ENCODE assay signal across 11 cellular contexts in genomic region chr17:19470529-19471261, GRCh38. TPM values are rescaled to one million over a fixed set of nuclear protein-coding genes. Genes with fewer than 3 reads are reported as not detected.
A peak's percentile ranks its signal among the peaks of the same experiment; 100 is the strongest.
DNase-seq lines count a peak whose midpoint lies in the region; ATAC-seq and TF ChIP-seq lines count a peak whose summit lies in the region.
"Had no signal": no experiment of that assay in that cellular context is flagged by ENCODE, and none has a peak within 500 bp of the region (broad histone marks: within the 10 kb centered on the region; RNA-seq: fewer than 3 reads in every experiment).

No MANE protein-coding gene starts in this region.

- WGBS in lung, 2 donors: 53 to 75% methylated on average over 29 of the region's 29 CpGs
- 53 to 59% methylated on average over 29 of the region's 29 CpGs for WGBS in upper lobe of left lung, 2 donors

- no peak for TF ChIP-seq EP300 in upper lobe of left lung (IDR thresholded peaks at IDR 0.05)

- no peak for TF ChIP-seq POLR2A in upper lobe of left lung (IDR thresholded peaks at IDR 0.05)

- H3K27me3 ChIP-seq in colonic mucosa (no peaks in the 10 kb centered on the region), lung (ENCODE audit: control insufficient read depth, insufficient read depth) (no peaks in the 10 kb centered on the region), upper lobe of left lung (no peaks in the 10 kb centered on the region)

- ATAC-seq in lung (ENCODE audit: insufficient read depth, low FRiP score) (no peak), upper lobe of left lung (ENCODE audit: low FRiP score in 2 of 2) (peak; percentile 71 to 95), HG02970 (IDR thresholded peaks at IDR 0.05; ENCODE audit: low FRiP score, unreplicated experiment) (no peak)

- DNase-seq in NCI-H2107 treated with DMSO at 0.1 percent for 48 hours (lab: John Stamatoyannopoulos, UW; ENCODE audit: unreplicated experiment) (peak; percentile 37), NCI-H2107 (lab: John Stamatoyannopoulos, UW) (no peak), colonic mucosa (peak; percentile 66), lung (ENCODE audit: low spot score) (peak; percentile 38), upper lobe of left lung (peak in 1 of 2 donors; percentile 76), T-helper 9 cell (no peak)
- DNase-seq in activated CD8-positive, alpha-beta memory T cell treated with anti-CD3 and anti-CD28 coated beads for 24 hours: no peak
- DNase-seq: foreskin melanocyte; stimulated activated CD4-positive, alpha-beta T cell treated with anti-CD3 and anti-CD28 coated beads, Interleukin-2, amount 100 ng/mL, for 48 hours had no signal

- H3K4me1 ChIP-seq in colonic mucosa: no peaks in the 10 kb centered on the region
- H3K4me1 ChIP-seq in lung (ENCODE audit: control insufficient read depth in 2 of 2, insufficient read depth in 2 of 2, low read length in 2 of 2): no peaks in the 10 kb centered on the region
- no peaks in the 10 kb centered on the region for H3K4me1 ChIP-seq in upper lobe of left lung

- intact Hi-C loops in colonic mucosa (cut with DNase I): no loop called here

- H3K4me3 ChIP-seq in colonic mucosa: no peak overlapping the region
- no peak overlapping the region for H3K4me3 ChIP-seq in lung
- peak overlapping the region in 2 of 4 donors; percentile 3 to 4 for H3K4me3 ChIP-seq in upper lobe of left lung

- no peak overlapping the region for H3K9ac ChIP-seq in colonic mucosa (ENCODE audit: low read depth in 2 of 2, low read length in 2 of 2)

- TF ChIP-seq CTCF in colonic mucosa (IDR thresholded peaks at IDR 0.05) (no peak), lung (IDR thresholded peaks at IDR 0.05; ENCODE audit: control extremely low read depth, extremely low read depth) (no peak), upper lobe of left lung (IDR thresholded peaks at IDR 0.05) (no peak)

- H3K36me3 ChIP-seq in colonic mucosa (no peaks in the 10 kb centered on the region), lung (ENCODE audit: control insufficient read depth in 2 of 2, insufficient read depth in 2 of 2, low read length in 2 of 2) (no peaks in the 10 kb centered on the region), upper lobe of left lung (no peaks in the 10 kb centered on the region)

- H3K9me3 ChIP-seq in colonic mucosa (no peaks in the 10 kb centered on the region), lung (ENCODE audit: control insufficient read depth in 2 of 2, insufficient read depth in 1 of 2, low read length in 1 of 2) (no peaks in the 10 kb centered on the region), upper lobe of left lung (no peaks in the 10 kb centered on the region)

- peak overlapping the region; percentile 32 for H3K27ac ChIP-seq in colonic mucosa
- H3K27ac ChIP-seq in lung (ENCODE audit: low read depth in 1 of 2, low read length in 1 of 2): peak overlapping the region in 1 of 2 donors; percentile 34
- H3K27ac ChIP-seq in upper lobe of left lung: no peak overlapping the region
- H3K27ac ChIP-seq: RWPE1 had no signal

RNA-seq across cellular contexts. Expression of gene RNF112, which starts 59.7 kb away (rescaled TPM):
- total RNA-seq in colonic mucosa: 1 to 10 TPM; 2.4 to 4.3 TPM
- total RNA-seq in lung: 1 to 10 TPM; 2.4 to 6.9 TPM
- polyA plus RNA-seq in lung: 1 to 10 TPM; 3.0 to 3.6 TPM
- 1 to 10 TPM in 4 of 6 donors, under 1 TPM in 2; 0.69 to 6.3 (median 2.1) TPM for total RNA-seq in upper lobe of left lung

Comparison
In these comparisons a context has a peak if more than half of its experiments do, and no peak if none do; other contexts are left out.
1. DNase-seq: peak in NCI-H2107 treated with DMSO at 0.1 percent for 48 hours (single experiment), colonic mucosa (single experiment) and lung (single experiment); none in NCI-H2107 (single experiment), activated CD8-positive, alpha-beta memory T cell treated with anti-CD3 and anti-CD28 coated beads for 24 hours (single experiment) and T-helper 9 cell (single experiment).
2. ATAC-seq: peak in upper lobe of left lung (2 of 2); none in lung (single experiment) and HG02970 (single experiment).